Comparison of ENCODE assay signal across 14 cellular contexts in genomic region chr9:23663536-23663935, GRCh38.
"Had no signal": no experiment of that assay in that cellular context is flagged by ENCODE, and none has a peak within 500 bp of the region (broad histone marks: within the 10 kb centered on the region; RNA-seq: fewer than 3 reads in every experiment).

No MANE protein-coding gene starts in this region.

- H3K27me3 ChIP-seq: sigmoid colon had no signal

- DNase-seq: activated CD4-positive, alpha-beta T cell treated with anti-CD3 and anti-CD28 coated beads for 4 hours; activated CD8-positive, alpha-beta memory T cell treated with anti-CD3 and anti-CD28 coated beads, Interleukin-2, amount 50 U/mL, for 48 hours; activated CD8-positive, alpha-beta T cell treated with anti-CD3 and anti-CD28 coated beads for 36 hours; activated naive CD4-positive, alpha-beta T cell treated with anti-CD3 and anti-CD28 coated beads for 36 hours; dermis blood vessel endothelial cell; erythroblast; nephron progenitor cell; sigmoid colon; stimulated activated CD4-positive, alpha-beta T cell treated with anti-CD3 and anti-CD28 coated beads, Interleukin-4, amount 100 ng/mL, for 4 hours; stimulated activated naive CD8-positive, alpha-beta T cell treated with anti-CD3 and anti-CD28 coated beads, Interleukin-15, amount 100 ng/mL, for 72 hours; T-helper 9 cell; WERI-Rb-1 had no signal

- H3K9me3 ChIP-seq: sigmoid colon, thoracic aorta had no signal

- ATAC-seq: activated CD8-positive, alpha-beta T cell treated with anti-CD3 and anti-CD28 coated beads for 36 hours; left lobe of liver; stimulated activated naive CD8-positive, alpha-beta T cell treated with anti-CD3 and anti-CD28 coated beads, Interleukin-15, amount 100 ng/mL, for 72 hours had no signal

- H3K4me3 ChIP-seq: sigmoid colon, thoracic aorta had no signal

- H3K4me1 ChIP-seq: sigmoid colon had no signal

- H3K36me3 ChIP-seq: sigmoid colon, thoracic aorta had no signal
